Comparison of ENCODE assay signal across 27 cellular contexts in genomic region chr19:56601375-56601774, GRCh38. TPM values are rescaled to one million over a fixed set of nuclear protein-coding genes. Genes with fewer than 3 reads are reported as not detected.
A peak's percentile ranks its signal among the peaks of the same experiment; 100 is the strongest.
DNase-seq lines count a peak whose midpoint lies in the region; ATAC-seq and TF ChIP-seq lines count a peak whose summit lies in the region.
"Had no signal": no experiment of that assay in that cellular context is flagged by ENCODE, and none has a peak within 500 bp of the region (broad histone marks: within the 10 kb centered on the region; RNA-seq: fewer than 3 reads in every experiment).

No MANE protein-coding gene starts in this region.

- H3K4me3 ChIP-seq in MG63 (no peak overlapping the region), choroid plexus epithelial cell (ENCODE audit: low read depth, low read length) (no peak overlapping the region)
- H3K4me3 ChIP-seq: cardiac muscle cell, coronary artery, left ventricle myocardium inferior, smooth muscle cell, transverse colon had no signal

- H3K9me3 Mint-ChIP-seq in progenitor cell of endocrine pancreas (ENCODE audit: low read depth): peaks cover 55% of the 10 kb centered on the region
- H3K9me3 Mint-ChIP-seq in activated T-cell treated with anti-CD3 and anti-CD28 coated beads, Interleukin-2, amount 50 U/mL, for 72 hours: peaks cover 20 to 24% of the 10 kb centered on the region in 2 donors

- H3K4me1 Mint-ChIP-seq in progenitor cell of endocrine pancreas (ENCODE audit: low read depth): no peaks in the 10 kb centered on the region
- H3K4me1 Mint-ChIP-seq in activated T-cell treated with anti-CD3 and anti-CD28 coated beads, Interleukin-2, amount 50 U/mL, for 72 hours (ENCODE audit: low read depth): peaks cover 7% of the 10 kb centered on the region

- DNase-seq in ELR (ENCODE audit: low read depth) (peak; percentile 16), MG63 (peak; percentile 40), choroid plexus epithelial cell (ENCODE audit: low read depth) (peak; percentile 12), progenitor cell of endocrine pancreas (ENCODE audit: low spot score, unreplicated experiment) (no peak), NCI-H2196 (lab: John Stamatoyannopoulos, UW; ENCODE audit: unreplicated experiment) (no peak), GM03348 (ENCODE audit: low spot score) (no peak)
- DNase-seq in activated T-cell treated with anti-CD3 and anti-CD28 coated beads, Interleukin-2, amount 50 U/mL, for 72 hours: no peak
- DNase-seq: activated CD4-positive, alpha-beta T cell treated with anti-CD3 and anti-CD28 coated beads, Interleukin-2, amount 50 U/mL, for 1 hour; activated T-cell treated with anti-CD3 and anti-CD28 coated beads, Interleukin-2, amount 50 U/mL, for 4 hours; C1 segment of cervical spinal cord; Calu3; DMS79 treated with DMSO at 0.1 percent for 48 hours; left ventricle myocardium inferior; midbrain; naive thymus-derived CD8-positive, alpha-beta T cell; NCI-H1048; NCI-H187 treated with DMSO at 0.1 percent for 48 hours; NCI-H2171 treated with DMSO at 0.1 percent for 48 hours; NCI-H524; NK-92 treated with Interleukin-12 subunit alpha and Interleukin-12 subunit beta, amount 100 ng/mL, for 24 hours; occipital lobe; SIG-M5; stimulated activated CD4-positive, alpha-beta T cell treated with anti-CD3 and anti-CD28 coated beads, Interleukin-2, amount 100 ng/mL, for 24 hours; transverse colon had no signal

- TF ChIP-seq CTCF in choroid plexus epithelial cell (conservative IDR thresholded peaks at IDR 0.05; ENCODE audit: low read depth, low read length) (no peak), progenitor cell of endocrine pancreas (IDR thresholded peaks at IDR 0.05; ENCODE audit: unreplicated experiment) (no peak)

- ATAC-seq in activated T-cell treated with anti-CD3 and anti-CD28 coated beads, Interleukin-2, amount 50 U/mL, for 72 hours (replicated peaks in 1 of 2): no peak
- ATAC-seq: activated T-cell treated with anti-CD3 and anti-CD28 coated beads, Interleukin-2, amount 50 U/mL, for 4 hours; naive thymus-derived CD8-positive, alpha-beta T cell had no signal

- H3K27me3 ChIP-seq in MG63: no peaks in the 10 kb centered on the region
- H3K27me3 ChIP-seq: cardiac muscle cell, transverse colon had no signal

- peaks cover 58% of the 10 kb centered on the region for H3K36me3 ChIP-seq in MG63

- peaks cover 41% of the 10 kb centered on the region for H3K9me3 ChIP-seq in MG63

- no peak overlapping the region for H3K4me3 Mint-ChIP-seq in progenitor cell of endocrine pancreas (ENCODE audit: low read depth)
- no peak overlapping the region for H3K4me3 Mint-ChIP-seq in activated T-cell treated with anti-CD3 and anti-CD28 coated beads, Interleukin-2, amount 50 U/mL, for 72 hours
- H3K4me3 Mint-ChIP-seq: activated T-cell treated with anti-CD3 and anti-CD28 coated beads, Interleukin-2, amount 50 U/mL, for 4 hours had no signal

- H3K36me3 Mint-ChIP-seq in progenitor cell of endocrine pancreas (ENCODE audit: insufficient read depth): peaks cover 84% of the 10 kb centered on the region
- H3K36me3 Mint-ChIP-seq in activated T-cell treated with anti-CD3 and anti-CD28 coated beads, Interleukin-2, amount 50 U/mL, for 72 hours (ENCODE audit: insufficient read depth in 2 of 2): peaks cover 35 to 60% of the 10 kb centered on the region in 2 donors

- H3K27ac Mint-ChIP-seq in progenitor cell of endocrine pancreas: peak overlapping the region; percentile 71
- no peak overlapping the region for H3K27ac Mint-ChIP-seq in activated T-cell treated with anti-CD3 and anti-CD28 coated beads, Interleukin-2, amount 50 U/mL, for 72 hours
- H3K27ac Mint-ChIP-seq: naive thymus-derived CD8-positive, alpha-beta T cell had no signal

- no peaks in the 10 kb centered on the region for H3K27me3 Mint-ChIP-seq in progenitor cell of endocrine pancreas
- H3K27me3 Mint-ChIP-seq in activated T-cell treated with anti-CD3 and anti-CD28 coated beads, Interleukin-2, amount 50 U/mL, for 72 hours (ENCODE audit: low read depth): no peaks in the 10 kb centered on the region
- H3K27me3 Mint-ChIP-seq: naive thymus-derived CD8-positive, alpha-beta T cell had no signal

RNA-seq across cellular contexts. Expression of gene ZNF71, which starts 6.3 kb away (rescaled TPM):
- total RNA-seq in MG63 (2014; rRNA removed; shearing (Covaris generic); ENCODE audit: low replicate concordance): 12.7 and 15.9 TPM in 2 replicates
- 16.9 and 17.1 TPM in 2 replicates for total RNA-seq in progenitor cell of endocrine pancreas
- total RNA-seq in activated T-cell treated with anti-CD3 and anti-CD28 coated beads, Interleukin-2, amount 50 U/mL, for 72 hours: 1 to 10 TPM; 5.8 to 6.9 TPM

RNA-seq across cellular contexts. Expression of gene ZNF470, which starts 34.1 kb away (rescaled TPM):
- total RNA-seq in MG63 (2014; rRNA removed; shearing (Covaris generic); ENCODE audit: low replicate concordance): 0.25 and 0.33 TPM in 2 replicates
- 8.0 and 9.0 TPM in 2 replicates for total RNA-seq in progenitor cell of endocrine pancreas
- 1 to 10 TPM; 4.0 to 4.5 TPM for total RNA-seq in activated T-cell treated with anti-CD3 and anti-CD28 coated beads, Interleukin-2, amount 50 U/mL, for 72 hours

RNA-seq across cellular contexts. Expression of gene SMIM17, which starts 41.6 kb away (rescaled TPM):
- not detected in 2 replicates for total RNA-seq in MG63 (2014; rRNA removed; shearing (Covaris generic); ENCODE audit: low replicate concordance)
- 0.72 and 0.80 TPM in 2 replicates for total RNA-seq in progenitor cell of endocrine pancreas
- total RNA-seq in activated T-cell treated with anti-CD3 and anti-CD28 coated beads, Interleukin-2, amount 50 U/mL, for 72 hours: under 1 TPM; 0.35 to 0.36 TPM
- total RNA-seq: activated T-cell treated with anti-CD3 and anti-CD28 coated beads, Interleukin-2, amount 50 U/mL, for 4 hours; Calu3; left ventricle myocardium inferior; naive thymus-derived CD8-positive, alpha-beta T cell; transverse colon had no signal

Comparison
In these comparisons a context has a peak if more than half of its experiments do, and no peak if none do; other contexts are left out.
1. DNase-seq: peak in ELR (single experiment), MG63 (single experiment) and choroid plexus epithelial cell (single experiment); none in progenitor cell of endocrine pancreas (single experiment), activated T-cell treated with anti-CD3 and anti-CD28 coated beads, Interleukin-2, amount 50 U/mL, for 72 hours (0 of 2), NCI-H2196 (single experiment) and GM03348 (single experiment).